ENCODE assay signal across 30 cellular contexts in the genomic region with DNA sequence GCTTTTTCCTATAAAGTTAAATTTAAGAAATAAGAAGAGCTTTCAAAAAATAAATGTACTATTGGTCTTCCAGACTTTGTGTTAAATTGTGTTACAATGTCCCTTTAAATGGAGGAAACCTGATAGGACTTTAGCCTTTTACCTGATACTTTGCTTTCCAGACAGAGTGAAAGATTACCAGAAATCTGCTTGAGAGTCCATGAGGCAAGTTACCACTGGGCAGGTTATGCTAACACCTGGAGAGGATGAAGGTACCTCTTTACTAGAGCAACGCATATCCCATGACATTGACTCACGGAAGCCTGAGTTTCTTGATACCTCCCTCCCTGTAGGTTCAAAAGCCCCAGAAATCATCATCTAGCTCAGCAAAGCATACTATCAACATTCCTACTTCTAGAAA.
"Had no signal": no experiment of that assay in that cellular context is flagged by ENCODE, and none has a peak within 500 bp of the region (broad histone marks: within the 10 kb centered on the region; RNA-seq: fewer than 3 reads in every experiment).

No MANE protein-coding gene starts in this region.

- H3K4me3 ChIP-seq: coronary artery, gastrocnemius medialis, heart left ventricle, left ventricle myocardium inferior, lung, ovary, psoas muscle, smooth muscle cell, thyroid gland, vagina had no signal

- H3K27ac Mint-ChIP-seq: endodermal cell; memory B cell; natural killer cell; stimulated activated naive CD8-positive, alpha-beta T cell treated with anti-CD3 and anti-CD28 coated beads, Interleukin-15, amount 100 ng/mL, for 72 hours had no signal

- H3K9me3 ChIP-seq: gastrocnemius medialis, heart left ventricle, left ventricle myocardium inferior, ovary, psoas muscle, thyroid gland, vagina had no signal

- H3K4me1 ChIP-seq: heart left ventricle, left ventricle myocardium inferior, thyroid gland, vagina had no signal

- H3K9me3 Mint-ChIP-seq: memory B cell; natural killer cell; stimulated activated naive CD8-positive, alpha-beta T cell treated with anti-CD3 and anti-CD28 coated beads, Interleukin-15, amount 100 ng/mL, for 72 hours had no signal

- DNase-seq: effector CD8-positive, alpha-beta T cell; endodermal cell; foreskin fibroblast; gastrocnemius medialis; heart left ventricle; hippocampal formation; left cardiac atrium; left ventricle myocardium inferior; natural killer cell; nucleus accumbens; ovary; posterior cingulate gyrus; psoas muscle; right cardiac atrium; stimulated activated CD4-positive, alpha-beta T cell treated with anti-CD3 and anti-CD28 coated beads, Interleukin-12 subunit alpha, Interleukin-12 subunit beta, amount 100 ng/mL, for 4 hours; stimulated activated CD4-positive, alpha-beta T cell treated with anti-CD3 and anti-CD28 coated beads, Interleukin-1b, Interleukin-23, amount 100 ng/mL, for 48 hours; stimulated activated CD4-positive, alpha-beta T cell treated with anti-CD3 and anti-CD28 coated beads, Interleukin-4, amount 100 ng/mL, for 1 hour; stimulated activated CD8-positive, alpha-beta memory T cell treated with anti-CD3 and anti-CD28 coated beads, Interleukin-4, amount 100 ng/mL, for 48 hours; stimulated activated naive CD4-positive, alpha-beta T cell; stimulated activated naive CD8-positive, alpha-beta T cell treated with anti-CD3 and anti-CD28 coated beads, Interleukin-15, amount 100 ng/mL, for 72 hours; thyroid gland; trophoblast cell had no signal

- ATAC-seq: esophagus mucosa; gastrocnemius medialis; heart left ventricle; left cardiac atrium; natural killer cell; psoas muscle; right cardiac atrium; stimulated activated naive CD8-positive, alpha-beta T cell treated with anti-CD3 and anti-CD28 coated beads, Interleukin-15, amount 100 ng/mL, for 72 hours had no signal

- H3K4me1 Mint-ChIP-seq: memory B cell; natural killer cell; stimulated activated naive CD8-positive, alpha-beta T cell treated with anti-CD3 and anti-CD28 coated beads, Interleukin-15, amount 100 ng/mL, for 72 hours had no signal

- H3K4me3 Mint-ChIP-seq: endodermal cell; memory B cell; natural killer cell; stimulated activated naive CD8-positive, alpha-beta T cell treated with anti-CD3 and anti-CD28 coated beads, Interleukin-15, amount 100 ng/mL, for 72 hours had no signal

- H3K27me3 Mint-ChIP-seq: memory B cell; stimulated activated naive CD8-positive, alpha-beta T cell treated with anti-CD3 and anti-CD28 coated beads, Interleukin-15, amount 100 ng/mL, for 72 hours had no signal

- H3K27ac ChIP-seq: coronary artery, epithelial cell of prostate, gastrocnemius medialis, heart left ventricle, left ventricle myocardium inferior, ovary, psoas muscle, thyroid gland, vagina had no signal

- FAIRE-seq: islet of Langerhans had no signal

- H3K36me3 ChIP-seq: ovary, thyroid gland had no signal

- H3K4me2 ChIP-seq: smooth muscle cell had no signal

- H3K27me3 ChIP-seq: gastrocnemius medialis, heart left ventricle, ovary, thyroid gland, vagina had no signal
